In the genomic region with DNA sequence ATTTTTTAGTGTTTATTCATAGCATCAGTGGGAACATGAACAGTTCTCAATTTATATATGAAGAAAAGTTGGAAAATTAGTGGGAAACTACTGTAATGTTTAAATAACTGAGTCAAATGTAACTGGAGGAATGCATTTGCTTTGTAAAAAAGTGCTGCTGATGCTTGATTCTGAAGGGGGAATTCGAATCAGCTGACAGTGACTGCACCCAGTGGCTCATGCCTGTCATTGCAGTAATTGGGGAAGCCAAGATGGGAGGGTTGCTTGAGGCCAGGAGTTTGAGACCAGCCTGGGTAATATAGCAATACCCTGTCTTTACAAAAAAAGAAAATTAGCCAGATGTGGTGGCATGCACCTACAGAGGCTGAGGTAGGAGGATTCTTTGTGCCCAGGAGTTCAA, we compare ENCODE assay signal across 15 cellular contexts.
DNase-seq lines count a peak whose midpoint lies in the region; ATAC-seq and TF ChIP-seq lines count a peak whose summit lies in the region.
"Had no signal": no experiment of that assay in that cellular context is flagged by ENCODE, and none has a peak within 500 bp of the region (broad histone marks: within the 10 kb centered on the region; RNA-seq: fewer than 3 reads in every experiment).

No MANE protein-coding gene starts in this region.

- no peaks in the 10 kb centered on the region for H3K27me3 ChIP-seq in gastrocnemius medialis
- H3K27me3 ChIP-seq: SJCRH30 had no signal

- no peak overlapping the region for H3K27ac Mint-ChIP-seq in effector memory CD8-positive, alpha-beta T cell
- no peak overlapping the region for H3K27ac Mint-ChIP-seq in CD14-positive monocyte
- H3K27ac Mint-ChIP-seq: activated T-helper 1 cell treated with anti-CD3 and anti-CD28 coated beads, Interleukin-12 subunit alpha, Interleukin-12 subunit beta, Interleukin-2, Interleukin-4 antibody, amounts not matched to agents 30 ng/mL and 10 ng/mL and 1 ng/mL, durations not matched to agents 14 hours and 24 hours and 36 hours; CD4-positive, CD25-positive, alpha-beta regulatory T cell; natural killer cell treated with Interleukin-12 subunit alpha and Interleukin-12 subunit beta and Interleukin-15 and Interleukin-18, amount 100 ng/mL, for 72 hours had no signal

- H3K9me3 Mint-ChIP-seq in effector memory CD8-positive, alpha-beta T cell, result no peaks in the 10 kb centered on the region
- peaks cover 0 to 6% (median 0%) of the 10 kb centered on the region in 7 donors for H3K9me3 Mint-ChIP-seq in CD14-positive monocyte
- H3K9me3 Mint-ChIP-seq: activated T-helper 1 cell treated with anti-CD3 and anti-CD28 coated beads, Interleukin-12 subunit alpha, Interleukin-12 subunit beta, Interleukin-2, Interleukin-4 antibody, amounts not matched to agents 30 ng/mL and 10 ng/mL and 1 ng/mL, durations not matched to agents 14 hours and 24 hours and 36 hours had no signal

- H3K27ac ChIP-seq in gastrocnemius medialis, result no peak overlapping the region
- H3K27ac ChIP-seq: SJCRH30 had no signal

- TF ChIP-seq CTCF in GM10266 (IDR thresholded peaks at IDR 0.05; ENCODE audit: control insufficient read depth, insufficient read depth, low read depth, missing control alignments), result peak; percentile 20
- no peak for TF ChIP-seq CTCF in CD14-positive monocyte (IDR thresholded peaks at IDR 0.05)
- no peak for TF ChIP-seq CTCF in gastrocnemius medialis (IDR thresholded peaks at IDR 0.05 in 4 of 5, conservative IDR thresholded peaks at IDR 0.05 in 1 of 5)

- peaks cover 0 to 4% of the 10 kb centered on the region in 2 donors for H3K4me1 Mint-ChIP-seq in effector memory CD8-positive, alpha-beta T cell (ENCODE audit: low read depth in 2 of 2)
- no peaks in the 10 kb centered on the region for H3K4me1 Mint-ChIP-seq in CD14-positive monocyte
- H3K4me1 Mint-ChIP-seq: CD4-positive, CD25-positive, alpha-beta regulatory T cell had no signal

- intact Hi-C loops in CD14-positive monocyte (cut with micrococcal nuclease), result no loop called here
- intact Hi-C loops in gastrocnemius medialis (cut with DNase I; ENCODE audit: low total_unique reads), result no loop called here

- no peaks in the 10 kb centered on the region for H3K9me3 ChIP-seq in gastrocnemius medialis
- H3K9me3 ChIP-seq: SJCRH30 had no signal

- no peaks in the 10 kb centered on the region for H3K4me1 ChIP-seq in gastrocnemius medialis
- H3K4me1 ChIP-seq: SJCRH30 had no signal

- ATAC-seq in GM19452 (IDR thresholded peaks at IDR 0.05; ENCODE audit: unreplicated experiment), result peak; percentile 53
- ATAC-seq in effector memory CD8-positive, alpha-beta T cell (replicated peaks), result peak; percentile 35
- ATAC-seq in gastrocnemius medialis, result no peak
- ATAC-seq in HG03280 (IDR thresholded peaks at IDR 0.05; ENCODE audit: unreplicated experiment), result no peak
- ATAC-seq: natural killer cell treated with Interleukin-12 subunit alpha and Interleukin-12 subunit beta and Interleukin-15 and Interleukin-18, amount 100 ng/mL, for 72 hours had no signal

- no peak overlapping the region for H3K4me3 Mint-ChIP-seq in effector memory CD8-positive, alpha-beta T cell
- H3K4me3 Mint-ChIP-seq in CD14-positive monocyte, result no peak overlapping the region
- H3K4me3 Mint-ChIP-seq: activated T-helper 1 cell treated with anti-CD3 and anti-CD28 coated beads, Interleukin-12 subunit alpha, Interleukin-12 subunit beta, Interleukin-2, Interleukin-4 antibody, amounts not matched to agents 30 ng/mL and 10 ng/mL and 1 ng/mL, durations not matched to agents 14 hours and 24 hours and 36 hours; CD4-positive, CD25-positive, alpha-beta regulatory T cell; natural killer cell treated with Interleukin-12 subunit alpha and Interleukin-12 subunit beta and Interleukin-15 and Interleukin-18, amount 100 ng/mL, for 72 hours had no signal

- no peaks in the 10 kb centered on the region for H3K36me3 ChIP-seq in gastrocnemius medialis
- H3K36me3 ChIP-seq: SJCRH30 had no signal

- H3K27me3 Mint-ChIP-seq in effector memory CD8-positive, alpha-beta T cell, result peaks cover 11 to 24% of the 10 kb centered on the region in 2 donors
- no peaks in the 10 kb centered on the region for H3K27me3 Mint-ChIP-seq in CD14-positive monocyte (ENCODE audit: low read depth in 3 of 3)
- H3K27me3 Mint-ChIP-seq: CD4-positive, CD25-positive, alpha-beta regulatory T cell; natural killer cell treated with Interleukin-12 subunit alpha and Interleukin-12 subunit beta and Interleukin-15 and Interleukin-18, amount 100 ng/mL, for 72 hours had no signal

- in situ Hi-C loops in KBM-7 (cut with MboI; ENCODE audit: low pct_unique_long_range_greater_than_20kb, low sequenced_read_pairs) (no loop called here), gastrocnemius medialis (cut with MboI; ENCODE audit: low sequenced_read_pairs in 4 of 4) (no loop called here)

- H3K4me3 ChIP-seq in gastrocnemius medialis, result no peak overlapping the region
- H3K4me3 ChIP-seq: SJCRH30 had no signal

- DNase-seq in GM10266 (ENCODE audit: extremely low spot score), result no peak
- peak; percentile 1 for DNase-seq in KBM-7
- DNase-seq in effector memory CD8-positive, alpha-beta T cell, result no peak
- no peak for DNase-seq in CD14-positive monocyte (ENCODE audit: low spot score)
- no peak for DNase-seq in gastrocnemius medialis
- no peak for DNase-seq in stimulated activated CD4-positive, alpha-beta T cell treated with anti-CD3 and anti-CD28 coated beads, Interleukin-2, amount 100 ng/mL, for 24 hours
- DNase-seq: activated CD4-positive, alpha-beta T cell treated with anti-CD3 and anti-CD28 coated beads for 4 hours; CD4-positive, CD25-positive, alpha-beta regulatory T cell; foreskin melanocyte; NCI-H510A; SJCRH30 had no signal

- H3K36me3 Mint-ChIP-seq in effector memory CD8-positive, alpha-beta T cell (ENCODE audit: insufficient read depth), result no peaks in the 10 kb centered on the region
- H3K36me3 Mint-ChIP-seq in CD14-positive monocyte, result no peaks in the 10 kb centered on the region
- H3K36me3 Mint-ChIP-seq: CD4-positive, CD25-positive, alpha-beta regulatory T cell; natural killer cell treated with Interleukin-12 subunit alpha and Interleukin-12 subunit beta and Interleukin-15 and Interleukin-18, amount 100 ng/mL, for 72 hours had no signal

- no peak for TF ChIP-seq POLR2A in gastrocnemius medialis (IDR thresholded peaks at IDR 0.05)

Comparison
In these comparisons a context has a peak if more than half of its experiments do, and no peak if none do; other contexts are left out.
1. ATAC-seq: peak in GM19452 (single experiment) and effector memory CD8-positive, alpha-beta T cell (single experiment); none in gastrocnemius medialis (0 of 2) and HG03280 (single experiment).